8 cellular contexts compared by ENCODE assay signal in the genomic region with DNA sequence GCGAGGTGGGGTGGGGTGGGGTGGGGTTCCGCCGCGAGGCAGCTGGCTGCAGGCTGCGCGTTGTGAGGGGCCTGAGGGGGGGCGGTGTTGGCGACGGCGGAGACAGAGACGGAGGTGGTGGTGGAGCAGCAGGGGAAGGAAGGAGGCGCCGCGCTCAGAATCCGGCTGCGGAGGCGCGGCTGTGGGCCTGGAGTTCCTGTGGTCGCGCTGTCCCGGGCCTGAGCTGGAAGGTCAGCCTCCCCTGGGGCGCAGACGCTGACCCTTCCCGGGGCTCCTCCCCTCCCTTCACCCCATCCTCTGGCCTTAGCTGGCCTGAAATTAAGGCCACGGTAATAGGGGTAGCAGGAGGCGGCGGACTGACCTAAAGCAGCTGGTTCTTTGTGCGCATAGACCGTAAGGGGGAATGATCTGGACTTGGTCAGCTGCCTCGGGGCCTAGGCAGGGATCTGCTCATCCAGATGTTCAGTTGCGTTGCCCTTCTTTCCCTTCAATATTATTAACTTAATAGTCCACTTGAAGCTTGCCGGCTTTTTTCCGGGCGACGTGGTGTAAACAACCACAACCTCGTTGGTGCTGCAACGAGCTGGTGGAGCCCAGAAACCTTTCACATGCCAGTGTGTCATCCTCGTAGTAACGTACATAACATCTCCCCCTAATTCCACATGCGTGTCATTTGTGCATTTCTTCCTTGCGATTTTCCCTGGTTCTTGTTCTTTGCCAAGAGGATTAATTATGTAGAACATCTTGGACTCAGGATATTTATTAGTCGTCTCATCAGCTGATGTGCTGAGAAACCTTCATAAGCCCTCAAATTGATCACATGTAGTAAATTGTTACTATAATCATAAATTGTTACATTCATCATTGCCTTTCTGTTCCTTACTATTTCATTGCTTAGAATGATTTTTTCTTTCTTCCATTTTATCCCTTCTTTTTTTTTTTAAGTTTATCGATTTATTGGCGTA. TPM values are rescaled to one million over a fixed set of nuclear protein-coding genes. Genes with fewer than 3 reads are reported as not detected.
A peak's percentile ranks its signal among the peaks of the same experiment; 100 is the strongest.
DNase-seq lines count a peak whose midpoint lies in the region; ATAC-seq and TF ChIP-seq lines count a peak whose summit lies in the region.

No MANE protein-coding gene starts in this region.

- peak; percentile 35 for ATAC-seq in HG02763 (IDR thresholded peaks at IDR 0.05; ENCODE audit: unreplicated experiment)
- peak; percentile 55 for ATAC-seq in activated CD4-positive, alpha-beta T cell treated with anti-CD3 and anti-CD28 coated beads for 36 hours
- ATAC-seq in left lung: peak; percentile 81

- peak overlapping the region; percentile 95 for H3K27ac Mint-ChIP-seq in activated CD4-positive, alpha-beta T cell treated with anti-CD3 and anti-CD28 coated beads for 36 hours

- peaks cover 11 to 52% of the 10 kb centered on the region in 2 donors for H3K4me1 ChIP-seq in left lung

- H3K4me3 Mint-ChIP-seq in activated CD4-positive, alpha-beta T cell treated with anti-CD3 and anti-CD28 coated beads for 36 hours: peak overlapping the region; percentile 83

- no peaks in the 10 kb centered on the region for H3K9me3 ChIP-seq in left lung

- H3K36me3 ChIP-seq in left lung: no peaks in the 10 kb centered on the region

- peak overlapping the region; percentile 65 to 79 for H3K4me3 ChIP-seq in left lung

- TF ChIP-seq CTCF in left lung (IDR thresholded peaks at IDR 0.05): no peak

- H3K27me3 Mint-ChIP-seq in activated CD4-positive, alpha-beta T cell treated with anti-CD3 and anti-CD28 coated beads for 36 hours: no peaks in the 10 kb centered on the region

- CTCF ChIA-PET in activated CD4-positive, alpha-beta T cell treated with anti-CD3 and anti-CD28 coated beads for 36 hours (lab: Charles Lee): interaction anchor here (0.6 to 1.8 kb wide), 16 partner anchors 9 to 844 kb away, joined by 3 to 5 read pairs (median 3); a partner anchor contains a TSS

- no peaks in the 10 kb centered on the region for H3K27me3 ChIP-seq in left lung

- peaks cover 67% of the 10 kb centered on the region for H3K4me1 Mint-ChIP-seq in activated CD4-positive, alpha-beta T cell treated with anti-CD3 and anti-CD28 coated beads for 36 hours

- POLR2A ChIA-PET in activated CD4-positive, alpha-beta T cell treated with anti-CD3 and anti-CD28 coated beads for 36 hours (lab: Charles Lee): interaction anchor here (0.5 to 1.4 kb wide), 6 partner anchors 10 to 199 kb away, joined by 3 to 4 read pairs (median 3); a partner anchor contains a TSS

- peak overlapping the region; percentile 96 to 97 for H3K27ac ChIP-seq in left lung

- peaks cover 5% of the 10 kb centered on the region for H3K36me3 Mint-ChIP-seq in activated CD4-positive, alpha-beta T cell treated with anti-CD3 and anti-CD28 coated beads for 36 hours (ENCODE audit: low read depth)

- peak; percentile 73 for DNase-seq in NK-92 treated with Interleukin-12 subunit alpha and Interleukin-12 subunit beta, amount 100 ng/mL, for 24 hours (lab: John Stamatoyannopoulos, UW)
- DNase-seq in NK-92 (lab: John Stamatoyannopoulos, UW; ENCODE audit: unreplicated experiment) (no peak), NCI-H1417 (lab: John Stamatoyannopoulos, UW) (peak; percentile 69 to 97 (median 94)), dermis blood vessel endothelial cell (peak; percentile 64), left lung (peak; percentile 70 to 91)
- DNase-seq in activated CD4-positive, alpha-beta T cell treated with anti-CD3 and anti-CD28 coated beads for 36 hours: peak; percentile 67
- DNase-seq in stimulated activated CD4-positive, alpha-beta T cell treated with anti-CD3 and anti-CD28 coated beads, Interleukin-4, amount 100 ng/mL, for 1 hour: peak; percentile 31

- peaks cover 4% of the 10 kb centered on the region for H3K9me3 Mint-ChIP-seq in activated CD4-positive, alpha-beta T cell treated with anti-CD3 and anti-CD28 coated beads for 36 hours (ENCODE audit: low read depth)

- intact Hi-C loops in activated CD4-positive, alpha-beta T cell treated with anti-CD3 and anti-CD28 coated beads for 36 hours (cut with DNase I, micrococcal nuclease): loop anchor here (1.0 to 10.0 kb wide), 15 partner anchors 32 to 942 kb away; a partner anchor contains a TSS
- intact Hi-C loops in left lung (cut with DNase I): no loop called here

RNA-seq across cellular contexts. Expression of a gene that starts 0.6 kb away (rescaled TPM):
- 10 to 100 TPM; 62.8 to 74.7 TPM for total RNA-seq in activated CD4-positive, alpha-beta T cell treated with anti-CD3 and anti-CD28 coated beads for 36 hours
- total RNA-seq in dermis blood vessel endothelial cell (46.8 and 60.7 TPM in 2 replicates), left lung (100 to 1,000 TPM; 146 to 147 TPM)

RNA-seq across cellular contexts. Expression of a gene that starts 55.9 kb away (rescaled TPM):
- not detected for total RNA-seq in activated CD4-positive, alpha-beta T cell treated with anti-CD3 and anti-CD28 coated beads for 36 hours
- not detected in 2 replicates for total RNA-seq in dermis blood vessel endothelial cell
- not detected for total RNA-seq in left lung

Comparison
In these comparisons a context has a peak if more than half of its experiments do, and no peak if none do; other contexts are left out.
1. intact Hi-C loops: an anchor here in activated CD4-positive, alpha-beta T cell treated with anti-CD3 and anti-CD28 coated beads for 36 hours (1.0 to 10.0 kb wide); none called in left lung.